14 cellular contexts compared by ENCODE assay signal in genomic region chr5:173287086-173287485, GRCh38. TPM values are rescaled to one million over a fixed set of nuclear protein-coding genes. Genes with fewer than 3 reads are reported as not detected.
DNase-seq lines count a peak whose midpoint lies in the region; ATAC-seq and TF ChIP-seq lines count a peak whose summit lies in the region.
"Had no signal": no experiment of that assay in that cellular context is flagged by ENCODE, and none has a peak within 500 bp of the region (broad histone marks: within the 10 kb centered on the region; RNA-seq: fewer than 3 reads in every experiment).

No MANE protein-coding gene starts in this region.

- DNase-seq in NCI-H1417 (lab: John Stamatoyannopoulos, UW) (peak in 2 of 3 experiments; percentile 8 to 21), NCI-H1417 treated with DMSO at 0.1 percent for 48 hours (lab: John Stamatoyannopoulos, UW) (no peak), NCI-H69 (lab: John Stamatoyannopoulos, UW) (peak; percentile 16), foreskin keratinocyte (no peak), NOMO-1 (lab: John Stamatoyannopoulos, UW; ENCODE audit: unreplicated experiment in 2 of 2) (no peak), UCSD-AML1 (lab: John Stamatoyannopoulos, UW; ENCODE audit: unreplicated experiment) (no peak)
- DNase-seq: Caco-2; CD8-positive, alpha-beta memory T cell; GF-D8; IMR-90 had no signal

- ATAC-seq in foreskin keratinocyte (peak; percentile 46), GM21423 (IDR thresholded peaks at IDR 0.05; ENCODE audit: unreplicated experiment) (no peak)

- H3K4me1 ChIP-seq in BLaER1 (peaks cover 24% of the 10 kb centered on the region), foreskin keratinocyte (peaks cover 2% of the 10 kb centered on the region)

- TF ChIP-seq CTCF in foreskin keratinocyte (conservative IDR thresholded peaks at IDR 0.05): no peak

- H4K20me1 ChIP-seq in BLaER1: no peaks in the 10 kb centered on the region

- H3K9ac ChIP-seq in BLaER1: no peak overlapping the region

- no peak overlapping the region for H3K4me3 ChIP-seq in BLaER1

- peak overlapping the region; percentile 43 for H3K4me2 ChIP-seq in BLaER1

- H3K27me3 ChIP-seq in BLaER1 (peaks cover 46% of the 10 kb centered on the region), foreskin keratinocyte (peaks cover 21% of the 10 kb centered on the region)

- peaks cover 8% of the 10 kb centered on the region; the same call in 1 of the 2 replicates for H3K9me3 ChIP-seq in BLaER1
- H3K9me3 ChIP-seq: Caco-2 had no signal

- H3K27ac ChIP-seq in BLaER1 (no peak overlapping the region), foreskin keratinocyte (no peak overlapping the region)
- H3K27ac ChIP-seq: 22Rv1 had no signal

- no peaks in the 10 kb centered on the region for H3K36me3 ChIP-seq in BLaER1

RNA-seq across cellular contexts. Expression of gene STC2, which starts 41.1 kb away (rescaled TPM):
- 10.2 and 25.1 TPM in 2 replicates for total RNA-seq in foreskin keratinocyte
- 8.6 and 17.8 TPM in 2 replicates for polyA plus RNA-seq in foreskin keratinocyte
- polyA plus RNA-seq: CD8-positive, alpha-beta memory T cell had no signal

RNA-seq across cellular contexts. Expression of gene NKX2-5, which starts 52.1 kb away (rescaled TPM):
- not detected in 2 replicates for total RNA-seq in foreskin keratinocyte
- polyA plus RNA-seq in foreskin keratinocyte: not detected in 2 replicates
- total RNA-seq: Caco-2, IMR-90 had no signal
- polyA plus RNA-seq: BJ; CD8-positive, alpha-beta memory T cell; IMR-90 had no signal

Comparison
In these comparisons a context has a peak if more than half of its experiments do, and no peak if none do; other contexts are left out.
1. DNase-seq: peak in NCI-H1417 (2 of 3) and NCI-H69 (single experiment); none in NCI-H1417 treated with DMSO at 0.1 percent for 48 hours (single experiment), foreskin keratinocyte (0 of 2), NOMO-1 (0 of 2) and UCSD-AML1 (single experiment).